ENCODE assay signal across 4 cellular contexts in the genomic region with DNA sequence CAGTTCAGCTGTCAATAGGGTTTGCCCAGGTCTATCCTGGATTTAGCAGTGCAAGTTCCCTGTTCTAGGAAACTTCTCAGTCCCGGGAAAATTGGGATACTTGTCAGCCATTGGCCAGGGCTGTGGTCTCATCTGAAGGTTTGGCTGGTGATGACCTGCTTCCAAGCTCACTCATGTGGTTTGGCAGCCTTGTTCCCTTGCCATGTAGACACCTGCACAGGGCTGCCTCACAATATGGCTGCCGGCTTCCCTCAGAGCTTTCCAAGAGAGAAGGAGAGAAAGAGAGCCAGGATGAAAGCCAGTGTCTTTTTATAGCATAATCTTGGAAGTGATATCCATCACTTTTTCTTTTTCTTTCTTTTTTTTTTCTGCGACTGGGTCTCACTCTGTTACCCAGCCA.
TF ChIP-seq lines count a peak whose summit lies in the region.

No MANE protein-coding gene starts in this region.

TF ChIP-seq in SK-N-SH treated with all-trans-retinoic acid at 6 μM for 48 hours, 23 proteins besides CTCF, POLR2A, EP300 and RAD21:
- TF ChIP-seq, protein P1, sequence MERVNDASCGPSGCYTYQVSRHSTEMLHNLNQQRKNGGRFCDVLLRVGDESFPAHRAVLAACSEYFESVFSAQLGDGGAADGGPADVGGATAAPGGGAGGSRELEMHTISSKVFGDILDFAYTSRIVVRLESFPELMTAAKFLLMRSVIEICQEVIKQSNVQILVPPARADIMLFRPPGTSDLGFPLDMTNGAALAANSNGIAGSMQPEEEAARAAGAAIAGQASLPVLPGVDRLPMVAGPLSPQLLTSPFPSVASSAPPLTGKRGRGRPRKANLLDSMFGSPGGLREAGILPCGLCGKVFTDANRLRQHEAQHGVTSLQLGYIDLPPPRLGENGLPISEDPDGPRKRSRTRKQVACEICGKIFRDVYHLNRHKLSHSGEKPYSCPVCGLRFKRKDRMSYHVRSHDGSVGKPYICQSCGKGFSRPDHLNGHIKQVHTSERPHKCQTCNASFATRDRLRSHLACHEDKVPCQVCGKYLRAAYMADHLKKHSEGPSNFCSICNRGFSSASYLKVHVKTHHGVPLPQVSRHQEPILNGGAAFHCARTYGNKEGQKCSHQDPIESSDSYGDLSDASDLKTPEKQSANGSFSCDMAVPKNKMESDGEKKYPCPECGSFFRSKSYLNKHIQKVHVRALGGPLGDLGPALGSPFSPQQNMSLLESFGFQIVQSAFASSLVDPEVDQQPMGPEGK (CRISPR knock-in tag; IDR thresholded peaks at IDR 0.05; ENCODE audit: borderline replicate concordance) = no peak
- TF ChIP-seq ESRRG (CRISPR knock-in tag; IDR thresholded peaks at IDR 0.05) (no peak), ZC3H10 (CRISPR knock-in tag; IDR thresholded peaks at IDR 0.05) (no peak), ISL1 (CRISPR knock-in tag; IDR thresholded peaks at IDR 0.05) (no peak), ZNF565 (CRISPR knock-in tag; conservative IDR thresholded peaks at IDR 0.05; ENCODE audit: low read depth) (peak; percentile 90; the same call in 1 of the 2 replicates)

TF ChIP-seq in SK-N-SH, 30 proteins besides CTCF, POLR2A, EP300 and RAD21 (continues in another document):
- TF ChIP-seq GABPA (IDR thresholded peaks at IDR 0.05; ENCODE audit: low read depth) (no peak), RCOR1 (IDR thresholded peaks at IDR 0.05; ENCODE audit: low read length) (no peak)
- TF ChIP-seq, protein P2, sequence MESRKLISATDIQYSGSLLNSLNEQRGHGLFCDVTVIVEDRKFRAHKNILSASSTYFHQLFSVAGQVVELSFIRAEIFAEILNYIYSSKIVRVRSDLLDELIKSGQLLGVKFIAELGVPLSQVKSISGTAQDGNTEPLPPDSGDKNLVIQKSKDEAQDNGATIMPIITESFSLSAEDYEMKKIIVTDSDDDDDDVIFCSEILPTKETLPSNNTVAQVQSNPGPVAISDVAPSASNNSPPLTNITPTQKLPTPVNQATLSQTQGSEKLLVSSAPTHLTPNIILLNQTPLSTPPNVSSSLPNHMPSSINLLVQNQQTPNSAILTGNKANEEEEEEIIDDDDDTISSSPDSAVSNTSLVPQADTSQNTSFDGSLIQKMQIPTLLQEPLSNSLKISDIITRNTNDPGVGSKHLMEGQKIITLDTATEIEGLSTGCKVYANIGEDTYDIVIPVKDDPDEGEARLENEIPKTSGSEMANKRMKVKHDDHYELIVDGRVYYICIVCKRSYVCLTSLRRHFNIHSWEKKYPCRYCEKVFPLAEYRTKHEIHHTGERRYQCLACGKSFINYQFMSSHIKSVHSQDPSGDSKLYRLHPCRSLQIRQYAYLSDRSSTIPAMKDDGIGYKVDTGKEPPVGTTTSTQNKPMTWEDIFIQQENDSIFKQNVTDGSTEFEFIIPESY (IDR thresholded peaks at IDR 0.05; ENCODE audit: borderline replicate concordance, low read depth) = no peak
- TF ChIP-seq, protein P3, sequence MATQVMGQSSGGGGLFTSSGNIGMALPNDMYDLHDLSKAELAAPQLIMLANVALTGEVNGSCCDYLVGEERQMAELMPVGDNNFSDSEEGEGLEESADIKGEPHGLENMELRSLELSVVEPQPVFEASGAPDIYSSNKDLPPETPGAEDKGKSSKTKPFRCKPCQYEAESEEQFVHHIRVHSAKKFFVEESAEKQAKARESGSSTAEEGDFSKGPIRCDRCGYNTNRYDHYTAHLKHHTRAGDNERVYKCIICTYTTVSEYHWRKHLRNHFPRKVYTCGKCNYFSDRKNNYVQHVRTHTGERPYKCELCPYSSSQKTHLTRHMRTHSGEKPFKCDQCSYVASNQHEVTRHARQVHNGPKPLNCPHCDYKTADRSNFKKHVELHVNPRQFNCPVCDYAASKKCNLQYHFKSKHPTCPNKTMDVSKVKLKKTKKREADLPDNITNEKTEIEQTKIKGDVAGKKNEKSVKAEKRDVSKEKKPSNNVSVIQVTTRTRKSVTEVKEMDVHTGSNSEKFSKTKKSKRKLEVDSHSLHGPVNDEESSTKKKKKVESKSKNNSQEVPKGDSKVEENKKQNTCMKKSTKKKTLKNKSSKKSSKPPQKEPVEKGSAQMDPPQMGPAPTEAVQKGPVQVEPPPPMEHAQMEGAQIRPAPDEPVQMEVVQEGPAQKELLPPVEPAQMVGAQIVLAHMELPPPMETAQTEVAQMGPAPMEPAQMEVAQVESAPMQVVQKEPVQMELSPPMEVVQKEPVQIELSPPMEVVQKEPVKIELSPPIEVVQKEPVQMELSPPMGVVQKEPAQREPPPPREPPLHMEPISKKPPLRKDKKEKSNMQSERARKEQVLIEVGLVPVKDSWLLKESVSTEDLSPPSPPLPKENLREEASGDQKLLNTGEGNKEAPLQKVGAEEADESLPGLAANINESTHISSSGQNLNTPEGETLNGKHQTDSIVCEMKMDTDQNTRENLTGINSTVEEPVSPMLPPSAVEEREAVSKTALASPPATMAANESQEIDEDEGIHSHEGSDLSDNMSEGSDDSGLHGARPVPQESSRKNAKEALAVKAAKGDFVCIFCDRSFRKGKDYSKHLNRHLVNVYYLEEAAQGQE (IDR thresholded peaks at IDR 0.05; ENCODE audit: low read depth, low read length) = no peak
- TF ChIP-seq, protein P4, sequence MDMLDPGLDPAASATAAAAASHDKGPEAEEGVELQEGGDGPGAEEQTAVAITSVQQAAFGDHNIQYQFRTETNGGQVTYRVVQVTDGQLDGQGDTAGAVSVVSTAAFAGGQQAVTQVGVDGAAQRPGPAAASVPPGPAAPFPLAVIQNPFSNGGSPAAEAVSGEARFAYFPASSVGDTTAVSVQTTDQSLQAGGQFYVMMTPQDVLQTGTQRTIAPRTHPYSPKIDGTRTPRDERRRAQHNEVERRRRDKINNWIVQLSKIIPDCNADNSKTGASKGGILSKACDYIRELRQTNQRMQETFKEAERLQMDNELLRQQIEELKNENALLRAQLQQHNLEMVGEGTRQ (IDR thresholded peaks at IDR 0.05; ENCODE audit: borderline replicate concordance, low read depth, low read length) = no peak

TF ChIP-seq in Ishikawa, 13 proteins besides CTCF, POLR2A, EP300 and RAD21:
- no peak for TF ChIP-seq TCF12 (IDR thresholded peaks at IDR 0.05; ENCODE audit: low read depth)
- TF ChIP-seq YY1 (IDR thresholded peaks at IDR 0.05; ENCODE audit: low read depth) = peak; percentile 59; the same call in 1 of the 2 replicates

TF ChIP-seq in H1, 55 proteins besides CTCF, POLR2A, EP300 and RAD21:
- TF ChIP-seq CHD1 (IDR thresholded peaks at IDR 0.05; ENCODE audit: low read depth, low read length) (no peak), YY1 (IDR thresholded peaks at IDR 0.05; ENCODE audit: low read depth, low read length) (peak; percentile 31; the same call in 1 of the 2 replicates), ASH2L (IDR thresholded peaks at IDR 0.05; ENCODE audit: low read length) (no peak), NRF1 (IDR thresholded peaks at IDR 0.05; ENCODE audit: low read depth, low read length) (no peak), JUND (IDR thresholded peaks at IDR 0.05; ENCODE audit: low read length) (no peak)
